2 cellular contexts compared by ENCODE assay signal in the genomic region with DNA sequence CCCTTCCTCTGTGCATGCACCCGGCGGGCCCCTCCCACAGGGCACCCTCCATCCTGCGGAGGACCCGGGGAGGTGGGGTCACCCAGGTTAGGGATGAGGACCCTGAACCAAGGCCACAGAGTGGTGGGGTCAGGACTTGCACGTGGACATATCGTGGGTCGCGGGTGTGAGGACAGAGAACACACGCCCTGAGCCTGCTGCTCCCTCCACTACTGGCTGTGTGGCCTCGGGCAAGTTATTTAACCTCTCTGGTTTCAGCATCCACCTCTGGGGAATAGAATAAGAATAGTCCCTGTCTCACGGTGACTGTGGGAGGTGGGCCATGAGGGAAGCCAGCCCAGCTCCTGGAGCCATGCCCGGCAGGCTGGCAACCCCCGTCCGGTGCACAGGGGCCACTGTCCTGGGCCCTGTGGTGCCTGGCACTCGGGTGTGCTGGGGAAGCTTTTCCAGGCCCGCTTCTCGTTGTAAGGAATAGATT.
TF ChIP-seq lines count a peak whose summit lies in the region.

No MANE protein-coding gene starts in this region.

TF ChIP-seq in SK-N-SH, 30 proteins besides CTCF, POLR2A, EP300 and RAD21:
- TF ChIP-seq, protein P1, sequence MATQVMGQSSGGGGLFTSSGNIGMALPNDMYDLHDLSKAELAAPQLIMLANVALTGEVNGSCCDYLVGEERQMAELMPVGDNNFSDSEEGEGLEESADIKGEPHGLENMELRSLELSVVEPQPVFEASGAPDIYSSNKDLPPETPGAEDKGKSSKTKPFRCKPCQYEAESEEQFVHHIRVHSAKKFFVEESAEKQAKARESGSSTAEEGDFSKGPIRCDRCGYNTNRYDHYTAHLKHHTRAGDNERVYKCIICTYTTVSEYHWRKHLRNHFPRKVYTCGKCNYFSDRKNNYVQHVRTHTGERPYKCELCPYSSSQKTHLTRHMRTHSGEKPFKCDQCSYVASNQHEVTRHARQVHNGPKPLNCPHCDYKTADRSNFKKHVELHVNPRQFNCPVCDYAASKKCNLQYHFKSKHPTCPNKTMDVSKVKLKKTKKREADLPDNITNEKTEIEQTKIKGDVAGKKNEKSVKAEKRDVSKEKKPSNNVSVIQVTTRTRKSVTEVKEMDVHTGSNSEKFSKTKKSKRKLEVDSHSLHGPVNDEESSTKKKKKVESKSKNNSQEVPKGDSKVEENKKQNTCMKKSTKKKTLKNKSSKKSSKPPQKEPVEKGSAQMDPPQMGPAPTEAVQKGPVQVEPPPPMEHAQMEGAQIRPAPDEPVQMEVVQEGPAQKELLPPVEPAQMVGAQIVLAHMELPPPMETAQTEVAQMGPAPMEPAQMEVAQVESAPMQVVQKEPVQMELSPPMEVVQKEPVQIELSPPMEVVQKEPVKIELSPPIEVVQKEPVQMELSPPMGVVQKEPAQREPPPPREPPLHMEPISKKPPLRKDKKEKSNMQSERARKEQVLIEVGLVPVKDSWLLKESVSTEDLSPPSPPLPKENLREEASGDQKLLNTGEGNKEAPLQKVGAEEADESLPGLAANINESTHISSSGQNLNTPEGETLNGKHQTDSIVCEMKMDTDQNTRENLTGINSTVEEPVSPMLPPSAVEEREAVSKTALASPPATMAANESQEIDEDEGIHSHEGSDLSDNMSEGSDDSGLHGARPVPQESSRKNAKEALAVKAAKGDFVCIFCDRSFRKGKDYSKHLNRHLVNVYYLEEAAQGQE (IDR thresholded peaks at IDR 0.05; ENCODE audit: low read depth, low read length): no peak
- no peak for TF ChIP-seq TEAD4 (IDR thresholded peaks at IDR 0.05; ENCODE audit: borderline replicate concordance, insufficient read depth)
- TF ChIP-seq EZH2phosphoT487 (IDR thresholded peaks at IDR 0.05; ENCODE audit: borderline replicate concordance, low read depth): no peak
- no peak for TF ChIP-seq RXRA (IDR thresholded peaks at IDR 0.05; ENCODE audit: borderline replicate concordance, low read depth)

TF ChIP-seq in SK-N-SH treated with all-trans-retinoic acid at 6 μM for 48 hours, 23 proteins besides CTCF, POLR2A, EP300 and RAD21 (continued from another document):
- TF ChIP-seq, protein P2, sequence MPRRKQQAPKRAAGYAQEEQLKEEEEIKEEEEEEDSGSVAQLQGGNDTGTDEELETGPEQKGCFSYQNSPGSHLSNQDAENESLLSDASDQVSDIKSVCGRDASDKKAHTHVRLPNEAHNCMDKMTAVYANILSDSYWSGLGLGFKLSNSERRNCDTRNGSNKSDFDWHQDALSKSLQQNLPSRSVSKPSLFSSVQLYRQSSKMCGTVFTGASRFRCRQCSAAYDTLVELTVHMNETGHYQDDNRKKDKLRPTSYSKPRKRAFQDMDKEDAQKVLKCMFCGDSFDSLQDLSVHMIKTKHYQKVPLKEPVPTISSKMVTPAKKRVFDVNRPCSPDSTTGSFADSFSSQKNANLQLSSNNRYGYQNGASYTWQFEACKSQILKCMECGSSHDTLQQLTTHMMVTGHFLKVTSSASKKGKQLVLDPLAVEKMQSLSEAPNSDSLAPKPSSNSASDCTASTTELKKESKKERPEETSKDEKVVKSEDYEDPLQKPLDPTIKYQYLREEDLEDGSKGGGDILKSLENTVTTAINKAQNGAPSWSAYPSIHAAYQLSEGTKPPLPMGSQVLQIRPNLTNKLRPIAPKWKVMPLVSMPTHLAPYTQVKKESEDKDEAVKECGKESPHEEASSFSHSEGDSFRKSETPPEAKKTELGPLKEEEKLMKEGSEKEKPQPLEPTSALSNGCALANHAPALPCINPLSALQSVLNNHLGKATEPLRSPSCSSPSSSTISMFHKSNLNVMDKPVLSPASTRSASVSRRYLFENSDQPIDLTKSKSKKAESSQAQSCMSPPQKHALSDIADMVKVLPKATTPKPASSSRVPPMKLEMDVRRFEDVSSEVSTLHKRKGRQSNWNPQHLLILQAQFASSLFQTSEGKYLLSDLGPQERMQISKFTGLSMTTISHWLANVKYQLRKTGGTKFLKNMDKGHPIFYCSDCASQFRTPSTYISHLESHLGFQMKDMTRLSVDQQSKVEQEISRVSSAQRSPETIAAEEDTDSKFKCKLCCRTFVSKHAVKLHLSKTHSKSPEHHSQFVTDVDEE (CRISPR knock-in tag; IDR thresholded peaks at IDR 0.05): no peak
- TF ChIP-seq GLIS3 (CRISPR knock-in tag; IDR thresholded peaks at IDR 0.05) (no peak), ZFP3 (CRISPR knock-in tag; IDR thresholded peaks at IDR 0.05) (no peak), ZNF70 (CRISPR knock-in tag; IDR thresholded peaks at IDR 0.05) (no peak), PPARA (CRISPR knock-in tag; IDR thresholded peaks at IDR 0.05; ENCODE audit: borderline replicate concordance) (no peak), RARB (CRISPR knock-in tag; IDR thresholded peaks at IDR 0.05) (no peak), TCF4 (CRISPR knock-in tag; IDR thresholded peaks at IDR 0.05; ENCODE audit: borderline replicate concordance) (no peak), ISL1 (CRISPR knock-in tag; IDR thresholded peaks at IDR 0.05) (no peak), ZNF8 (CRISPR knock-in tag; IDR thresholded peaks at IDR 0.05) (no peak), ZNF565 (CRISPR knock-in tag; conservative IDR thresholded peaks at IDR 0.05; ENCODE audit: low read depth) (no peak)
- TF ChIP-seq, protein P3, sequence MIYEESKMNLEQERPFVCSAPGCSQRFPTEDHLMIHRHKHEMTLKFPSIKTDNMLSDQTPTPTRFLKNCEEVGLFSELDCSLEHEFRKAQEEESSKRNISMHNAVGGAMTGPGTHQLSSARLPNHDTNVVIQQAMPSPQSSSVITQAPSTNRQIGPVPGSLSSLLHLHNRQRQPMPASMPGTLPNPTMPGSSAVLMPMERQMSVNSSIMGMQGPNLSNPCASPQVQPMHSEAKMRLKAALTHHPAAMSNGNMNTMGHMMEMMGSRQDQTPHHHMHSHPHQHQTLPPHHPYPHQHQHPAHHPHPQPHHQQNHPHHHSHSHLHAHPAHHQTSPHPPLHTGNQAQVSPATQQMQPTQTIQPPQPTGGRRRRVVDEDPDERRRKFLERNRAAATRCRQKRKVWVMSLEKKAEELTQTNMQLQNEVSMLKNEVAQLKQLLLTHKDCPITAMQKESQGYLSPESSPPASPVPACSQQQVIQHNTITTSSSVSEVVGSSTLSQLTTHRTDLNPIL (CRISPR knock-in tag; IDR thresholded peaks at IDR 0.05; ENCODE audit: low read depth): no peak
- TF ChIP-seq, protein P4, sequence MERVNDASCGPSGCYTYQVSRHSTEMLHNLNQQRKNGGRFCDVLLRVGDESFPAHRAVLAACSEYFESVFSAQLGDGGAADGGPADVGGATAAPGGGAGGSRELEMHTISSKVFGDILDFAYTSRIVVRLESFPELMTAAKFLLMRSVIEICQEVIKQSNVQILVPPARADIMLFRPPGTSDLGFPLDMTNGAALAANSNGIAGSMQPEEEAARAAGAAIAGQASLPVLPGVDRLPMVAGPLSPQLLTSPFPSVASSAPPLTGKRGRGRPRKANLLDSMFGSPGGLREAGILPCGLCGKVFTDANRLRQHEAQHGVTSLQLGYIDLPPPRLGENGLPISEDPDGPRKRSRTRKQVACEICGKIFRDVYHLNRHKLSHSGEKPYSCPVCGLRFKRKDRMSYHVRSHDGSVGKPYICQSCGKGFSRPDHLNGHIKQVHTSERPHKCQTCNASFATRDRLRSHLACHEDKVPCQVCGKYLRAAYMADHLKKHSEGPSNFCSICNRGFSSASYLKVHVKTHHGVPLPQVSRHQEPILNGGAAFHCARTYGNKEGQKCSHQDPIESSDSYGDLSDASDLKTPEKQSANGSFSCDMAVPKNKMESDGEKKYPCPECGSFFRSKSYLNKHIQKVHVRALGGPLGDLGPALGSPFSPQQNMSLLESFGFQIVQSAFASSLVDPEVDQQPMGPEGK (CRISPR knock-in tag; IDR thresholded peaks at IDR 0.05; ENCODE audit: borderline replicate concordance): no peak
- TF ChIP-seq, protein P5, sequence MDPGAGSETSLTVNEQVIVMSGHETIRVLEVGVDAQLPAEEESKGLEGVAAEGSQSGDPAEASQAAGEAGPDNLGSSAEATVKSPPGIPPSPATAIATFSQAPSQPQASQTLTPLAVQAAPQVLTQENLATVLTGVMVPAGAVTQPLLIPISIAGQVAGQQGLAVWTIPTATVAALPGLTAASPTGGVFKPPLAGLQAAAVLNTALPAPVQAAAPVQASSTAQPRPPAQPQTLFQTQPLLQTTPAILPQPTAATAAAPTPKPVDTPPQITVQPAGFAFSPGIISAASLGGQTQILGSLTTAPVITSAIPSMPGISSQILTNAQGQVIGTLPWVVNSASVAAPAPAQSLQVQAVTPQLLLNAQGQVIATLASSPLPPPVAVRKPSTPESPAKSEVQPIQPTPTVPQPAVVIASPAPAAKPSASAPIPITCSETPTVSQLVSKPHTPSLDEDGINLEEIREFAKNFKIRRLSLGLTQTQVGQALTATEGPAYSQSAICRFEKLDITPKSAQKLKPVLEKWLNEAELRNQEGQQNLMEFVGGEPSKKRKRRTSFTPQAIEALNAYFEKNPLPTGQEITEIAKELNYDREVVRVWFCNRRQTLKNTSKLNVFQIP (CRISPR knock-in tag; IDR thresholded peaks at IDR 0.05; ENCODE audit: borderline replicate concordance, low read depth): no peak
TF ChIP-seq in SK-N-SH treated with all-trans-retinoic acid at 6 μM for 48 hours: peak in this region for 0.
